13 cellular contexts compared by ENCODE assay signal in genomic region chr20:33793011-33793931, GRCh38. TPM values are rescaled to one million over a fixed set of nuclear protein-coding genes. Genes with fewer than 3 reads are reported as not detected.
DNase-seq lines count a peak whose midpoint lies in the region; ATAC-seq, FAIRE-seq and TF ChIP-seq lines count a peak whose summit lies in the region.
"Had no signal": no experiment of that assay in that cellular context is flagged by ENCODE, and none has a peak within 500 bp of the region (broad histone marks: within the 10 kb centered on the region; RNA-seq: fewer than 3 reads in every experiment).

No MANE protein-coding gene starts in this region.

- H3K4me2 ChIP-seq in astrocyte (ENCODE audit: low read length), result no peak overlapping the region

- H3K9me3 Mint-ChIP-seq in T-helper 1 cell treated with Interleukin-12 subunit alpha and Interleukin-12 subunit beta and Interleukin-4 antibody, amounts not matched to agents 30 μg/mL and 1 μg/mL, for 36 hours, result no peaks in the 10 kb centered on the region
- H3K9me3 Mint-ChIP-seq in astrocyte (ENCODE audit: unreplicated experiment), result no peaks in the 10 kb centered on the region
- H3K9me3 Mint-ChIP-seq in stimulated activated memory B cell treated with anti-CD40 and anti-IgM and Interleukin-4, amounts not matched to agents 10 μg/mL and 1 μg/mL and 100 μg/mL, for 72 hours, result no peaks in the 10 kb centered on the region

- H3K27ac ChIP-seq in astrocyte (ENCODE audit: low read depth, low read length) (no peak overlapping the region), left lung (peak overlapping the region; percentile 3 to 21)
- H3K27ac ChIP-seq: colonic mucosa had no signal

- no peak for TF ChIP-seq CTCF in astrocyte (IDR thresholded peaks at IDR 0.05; ENCODE audit: insufficient read depth, low read depth, low read length)
- no peak for TF ChIP-seq CTCF in left lung (IDR thresholded peaks at IDR 0.05)

- ATAC-seq in left lung (no peak), HG03521 (IDR thresholded peaks at IDR 0.05; ENCODE audit: unreplicated experiment) (no peak)
- no peak for ATAC-seq in stimulated activated memory B cell treated with anti-CD40 and anti-IgM and Interleukin-4, amounts not matched to agents 10 μg/mL and 1 μg/mL and 100 μg/mL, for 72 hours

- H2AFZ ChIP-seq in astrocyte (ENCODE audit: low read depth, low read length), result no peak overlapping the region

- no peak overlapping the region for H3K4me3 ChIP-seq in astrocyte (ENCODE audit: insufficient read depth, low read depth, low read length)
- no peak overlapping the region for H3K4me3 ChIP-seq in left lung
- H3K4me3 ChIP-seq: colonic mucosa had no signal

- H3K4me3 Mint-ChIP-seq in T-helper 1 cell treated with Interleukin-12 subunit alpha and Interleukin-12 subunit beta and Interleukin-4 antibody, amounts not matched to agents 30 μg/mL and 1 μg/mL, for 36 hours, result no peak overlapping the region
- no peak overlapping the region for H3K4me3 Mint-ChIP-seq in astrocyte (ENCODE audit: unreplicated experiment)
- no peak overlapping the region for H3K4me3 Mint-ChIP-seq in stimulated activated memory B cell treated with anti-CD40 and anti-IgM and Interleukin-4, amounts not matched to agents 10 μg/mL and 1 μg/mL and 100 μg/mL, for 72 hours

- no peaks in the 10 kb centered on the region for H3K79me2 ChIP-seq in astrocyte (ENCODE audit: insufficient read depth, low read length)

- no peak overlapping the region for H3K9ac ChIP-seq in astrocyte (ENCODE audit: low read length)

- peak overlapping the region; percentile 42 for H3K27ac Mint-ChIP-seq in T-helper 1 cell treated with Interleukin-12 subunit alpha and Interleukin-12 subunit beta and Interleukin-4 antibody, amounts not matched to agents 30 μg/mL and 1 μg/mL, for 36 hours
- no peak overlapping the region for H3K27ac Mint-ChIP-seq in astrocyte (ENCODE audit: unreplicated experiment)
- peak overlapping the region; percentile 15 for H3K27ac Mint-ChIP-seq in stimulated activated memory B cell treated with anti-CD40 and anti-IgM and Interleukin-4, amounts not matched to agents 10 μg/mL and 1 μg/mL and 100 μg/mL, for 72 hours

- H3K4me1 ChIP-seq in astrocyte (ENCODE audit: insufficient read depth, low read length) (peaks cover 15% of the 10 kb centered on the region), left lung (peaks cover 14 to 28% of the 10 kb centered on the region in 2 donors)

- FAIRE-seq in astrocyte (lab: Jason Lieb, UNC), result no peak
- FAIRE-seq: G401.6 had no signal

- H3K9me3 ChIP-seq in astrocyte (ENCODE audit: insufficient read depth, low read depth, low read length), result no peaks in the 10 kb centered on the region
- H3K9me3 ChIP-seq in left lung, result no peaks in the 10 kb centered on the region
- H3K9me3 ChIP-seq: colonic mucosa had no signal

- H3K27me3 Mint-ChIP-seq in T-helper 1 cell treated with Interleukin-12 subunit alpha and Interleukin-12 subunit beta and Interleukin-4 antibody, amounts not matched to agents 30 μg/mL and 1 μg/mL, for 36 hours (ENCODE audit: low read depth), result no peaks in the 10 kb centered on the region
- peaks cover 5% of the 10 kb centered on the region for H3K27me3 Mint-ChIP-seq in astrocyte (ENCODE audit: low read depth, unreplicated experiment)
- no peaks in the 10 kb centered on the region for H3K27me3 Mint-ChIP-seq in stimulated activated memory B cell treated with anti-CD40 and anti-IgM and Interleukin-4, amounts not matched to agents 10 μg/mL and 1 μg/mL and 100 μg/mL, for 72 hours

- H3K27me3 ChIP-seq in astrocyte (ENCODE audit: insufficient read depth, low read length) (no peaks in the 10 kb centered on the region), left lung (no peaks in the 10 kb centered on the region)
- H3K27me3 ChIP-seq: colonic mucosa had no signal

- peaks cover 2% of the 10 kb centered on the region for H3K36me3 Mint-ChIP-seq in T-helper 1 cell treated with Interleukin-12 subunit alpha and Interleukin-12 subunit beta and Interleukin-4 antibody, amounts not matched to agents 30 μg/mL and 1 μg/mL, for 36 hours (ENCODE audit: low read depth)
- H3K36me3 Mint-ChIP-seq in astrocyte (ENCODE audit: low read depth, unreplicated experiment), result peaks cover 7% of the 10 kb centered on the region
- H3K36me3 Mint-ChIP-seq in stimulated activated memory B cell treated with anti-CD40 and anti-IgM and Interleukin-4, amounts not matched to agents 10 μg/mL and 1 μg/mL and 100 μg/mL, for 72 hours, result peaks cover 15% of the 10 kb centered on the region

- no peaks in the 10 kb centered on the region for H4K20me1 ChIP-seq in astrocyte (ENCODE audit: insufficient read depth, low read length)

- H3K36me3 ChIP-seq in astrocyte (ENCODE audit: insufficient read depth, low read length) (no peaks in the 10 kb centered on the region), left lung (peaks cover 0 to 11% of the 10 kb centered on the region in 2 donors)
- H3K36me3 ChIP-seq: colonic mucosa had no signal

- peaks cover 2% of the 10 kb centered on the region for H3K4me1 Mint-ChIP-seq in T-helper 1 cell treated with Interleukin-12 subunit alpha and Interleukin-12 subunit beta and Interleukin-4 antibody, amounts not matched to agents 30 μg/mL and 1 μg/mL, for 36 hours (ENCODE audit: low read depth)
- H3K4me1 Mint-ChIP-seq in astrocyte (ENCODE audit: low read depth, unreplicated experiment), result peaks cover 16% of the 10 kb centered on the region
- no peaks in the 10 kb centered on the region for H3K4me1 Mint-ChIP-seq in stimulated activated memory B cell treated with anti-CD40 and anti-IgM and Interleukin-4, amounts not matched to agents 10 μg/mL and 1 μg/mL and 100 μg/mL, for 72 hours

- intact Hi-C loops in left lung (cut with DNase I), result no loop called here

- DNase-seq in T-helper 1 cell (no peak), astrocyte (ENCODE audit: low read depth) (peak; percentile 72), left lung (peak; percentile 34 to 65), HCEC 1CT (no peak), germinal center (ENCODE audit: low spot score) (no peak)
- DNase-seq: 8988T, colonic mucosa, NCI-H446, occipital lobe had no signal

RNA-seq across cellular contexts. Expression of gene CHMP4B, which starts 17.9 kb away (rescaled TPM):
- 85.0 and 90.6 TPM in 2 replicates for total RNA-seq in astrocyte
- 10 to 100 TPM; 83.2 to 90.5 TPM for total RNA-seq in left lung

Comparison
In these comparisons a context has a peak if more than half of its experiments do, and no peak if none do; other contexts are left out.
1. DNase-seq: peak in astrocyte (single experiment) and left lung (2 of 2); none in T-helper 1 cell (0 of 5), HCEC 1CT (single experiment) and germinal center (single experiment).